1 cellular context compared by ENCODE assay signal in genomic region chr9:75150512-75150911, GRCh38.
TF ChIP-seq lines count a peak whose summit lies in the region.

No MANE protein-coding gene starts in this region.

TF ChIP-seq in IMR-90, 13 proteins besides CTCF, POLR2A, EP300 and RAD21:
- no peak for TF ChIP-seq FOS (IDR thresholded peaks at IDR 0.05; ENCODE audit: low read depth, low read length)
- TF ChIP-seq SMC3 (IDR thresholded peaks at IDR 0.05; ENCODE audit: low read depth, low read length), result no peak
- TF ChIP-seq BHLHE40 (IDR thresholded peaks at IDR 0.05; ENCODE audit: low read depth, low read length), result no peak
- TF ChIP-seq MXI1 (IDR thresholded peaks at IDR 0.05; ENCODE audit: borderline replicate concordance, low read depth, low read length), result no peak
- no peak for TF ChIP-seq MAFK (IDR thresholded peaks at IDR 0.05; ENCODE audit: low read depth, low read length)
- no peak for TF ChIP-seq MAZ (IDR thresholded peaks at IDR 0.05; ENCODE audit: borderline replicate concordance, low read depth, low read length)
- TF ChIP-seq RCOR1 (IDR thresholded peaks at IDR 0.05; ENCODE audit: insufficient replicate concordance, low read length), result no peak
- no peak for TF ChIP-seq RFX5 (IDR thresholded peaks at IDR 0.05; ENCODE audit: low read depth, low read length)
- TF ChIP-seq NFE2L2 (IDR thresholded peaks at IDR 0.05; ENCODE audit: low read depth, low read length), result no peak
